ENCODE assay signal across 36 cellular contexts in genomic region chr1:198542632-198543031, GRCh38. TPM values are rescaled to one million over a fixed set of nuclear protein-coding genes. Genes with fewer than 3 reads are reported as not detected.
"Had no signal": no experiment of that assay in that cellular context is flagged by ENCODE, and none has a peak within 500 bp of the region (broad histone marks: within the 10 kb centered on the region; RNA-seq: fewer than 3 reads in every experiment).

No MANE protein-coding gene starts in this region.

- FAIRE-seq: astrocyte had no signal

- ATAC-seq: activated CD8-positive, alpha-beta T cell treated with anti-CD3 and anti-CD28 coated beads for 36 hours; activated naive CD4-positive, alpha-beta T cell treated with anti-CD3 and anti-CD28 coated beads, Interleukin-2, amount 50 U/mL, for 72 hours; body of pancreas; PC-3; SK-N-SH treated with all-trans-retinoic acid at 6 μM for 48 hours had no signal

- DNase-seq: activated CD4-positive, alpha-beta T cell treated with anti-CD3 and anti-CD28 coated beads, Interleukin-2, amount 10 ng/mL, durations not matched to agents 24 days and 14 days; activated CD4-positive, alpha-beta T cell treated with anti-CD3 and anti-CD28 coated beads, Interleukin-2, amount 50 U/mL, for 4 hours; activated CD4-positive, CD25-positive, alpha-beta regulatory T cell; activated CD8-positive, alpha-beta T cell treated with anti-CD3 and anti-CD28 coated beads for 36 hours; activated gamma-delta T cell treated with Interleukin-2 at 50 U/mL for 16 hours; activated naive CD4-positive, alpha-beta T cell treated with anti-CD3 and anti-CD28 coated beads for 36 hours; activated T-cell treated with anti-CD3 and anti-CD28 coated beads, Interleukin-2, amount 50 U/mL, for 1 hour; adrenal gland; body of pancreas; Kasumi-1; MG63; NCI-H1048; NCI-H1105 treated with DMSO at 0.1 percent for 48 hours; NCI-H1436; NCI-H1694; NCI-H2029; NCI-H345; NCI-H524 treated with DMSO at 0.1 percent for 48 hours; PC-3; Peyer's patch; RPMI8226; SHP77 treated with DMSO at 0.1 percent for 48 hours; SW 1271; T-helper 1 cell; T-helper 2 cell; T-helper 9 cell; WERI-Rb-1 had no signal

RNA-seq across cellular contexts. Expression of gene ATP6V1G3, which starts 2.2 kb away (rescaled TPM):
- total RNA-seq: activated CD4-positive, alpha-beta T cell treated with anti-CD3 and anti-CD28 coated beads, Interleukin-2, amount 10 ng/mL, durations not matched to agents 24 days and 14 days; activated CD8-positive, alpha-beta memory T cell treated with anti-CD3 and anti-CD28 coated beads for 36 hours; activated CD8-positive, alpha-beta T cell treated with anti-CD3 and anti-CD28 coated beads for 36 hours; activated naive CD4-positive, alpha-beta T cell treated with anti-CD3 and anti-CD28 coated beads for 36 hours; activated T-helper 2 cell treated with anti-CD3 and anti-CD28 coated beads, Interferon-gamma antibody, Interleukin-2, Interleukin-4, amounts not matched to agents 10 μg/mL and 5 μg/mL and 100 μg/mL, durations not matched to agents 14 hours and 24 hours and 36 hours; adrenal gland; astrocyte; body of pancreas; breast epithelium; cardiac septum; NCI-H460; PC-3; Peyer's patch; SJSA1 had no signal
- polyA plus RNA-seq: adrenal gland had no signal
